Comparison of ENCODE assay signal across 1 cellular context in the genomic region with DNA sequence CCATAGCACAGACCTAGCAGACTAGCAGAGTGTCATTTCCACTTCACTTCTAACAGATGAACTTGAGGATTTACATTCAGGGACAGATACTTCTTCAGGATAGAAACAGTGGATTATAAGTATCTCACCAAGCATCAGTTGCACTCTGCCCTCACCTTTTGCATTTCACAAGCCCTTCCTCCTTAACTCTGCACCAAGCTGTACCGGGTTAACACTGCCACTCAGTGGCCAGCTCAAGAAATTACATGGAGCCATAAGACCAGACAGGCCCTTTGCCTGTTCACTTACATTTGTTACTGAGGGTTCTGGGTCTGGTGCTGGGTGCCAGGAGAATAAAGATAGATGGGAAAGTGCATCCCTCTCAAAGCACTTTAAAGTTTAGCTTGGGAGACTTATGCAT.
TF ChIP-seq lines count a peak whose summit lies in the region.

No MANE protein-coding gene starts in this region.

TF ChIP-seq in GM12878, 131 proteins besides CTCF, POLR2A, EP300 and RAD21 (continued from another document):
- TF ChIP-seq, protein P1, sequence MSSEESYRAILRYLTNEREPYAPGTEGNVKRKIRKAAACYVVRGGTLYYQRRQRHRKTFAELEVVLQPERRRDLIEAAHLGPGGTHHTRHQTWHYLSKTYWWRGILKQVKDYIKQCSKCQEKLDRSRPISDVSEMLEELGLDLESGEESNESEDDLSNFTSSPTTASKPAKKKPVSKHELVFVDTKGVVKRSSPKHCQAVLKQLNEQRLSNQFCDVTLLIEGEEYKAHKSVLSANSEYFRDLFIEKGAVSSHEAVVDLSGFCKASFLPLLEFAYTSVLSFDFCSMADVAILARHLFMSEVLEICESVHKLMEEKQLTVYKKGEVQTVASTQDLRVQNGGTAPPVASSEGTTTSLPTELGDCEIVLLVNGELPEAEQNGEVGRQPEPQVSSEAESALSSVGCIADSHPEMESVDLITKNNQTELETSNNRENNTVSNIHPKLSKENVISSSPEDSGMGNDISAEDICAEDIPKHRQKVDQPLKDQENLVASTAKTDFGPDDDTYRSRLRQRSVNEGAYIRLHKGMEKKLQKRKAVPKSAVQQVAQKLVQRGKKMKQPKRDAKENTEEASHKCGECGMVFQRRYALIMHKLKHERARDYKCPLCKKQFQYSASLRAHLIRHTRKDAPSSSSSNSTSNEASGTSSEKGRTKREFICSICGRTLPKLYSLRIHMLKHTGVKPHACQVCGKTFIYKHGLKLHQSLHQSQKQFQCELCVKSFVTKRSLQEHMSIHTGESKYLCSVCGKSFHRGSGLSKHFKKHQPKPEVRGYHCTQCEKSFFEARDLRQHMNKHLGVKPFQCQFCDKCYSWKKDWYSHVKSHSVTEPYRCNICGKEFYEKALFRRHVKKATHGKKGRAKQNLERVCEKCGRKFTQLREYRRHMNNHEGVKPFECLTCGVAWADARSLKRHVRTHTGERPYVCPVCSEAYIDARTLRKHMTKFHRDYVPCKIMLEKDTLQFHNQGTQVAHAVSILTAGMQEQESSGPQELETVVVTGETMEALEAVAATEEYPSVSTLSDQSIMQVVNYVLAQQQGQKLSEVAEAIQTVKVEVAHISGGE (CRISPR knock-in tag; IDR thresholded peaks at IDR 0.05) = no peak
